Comparison of ENCODE assay signal across 19 cellular contexts in the genomic region with DNA sequence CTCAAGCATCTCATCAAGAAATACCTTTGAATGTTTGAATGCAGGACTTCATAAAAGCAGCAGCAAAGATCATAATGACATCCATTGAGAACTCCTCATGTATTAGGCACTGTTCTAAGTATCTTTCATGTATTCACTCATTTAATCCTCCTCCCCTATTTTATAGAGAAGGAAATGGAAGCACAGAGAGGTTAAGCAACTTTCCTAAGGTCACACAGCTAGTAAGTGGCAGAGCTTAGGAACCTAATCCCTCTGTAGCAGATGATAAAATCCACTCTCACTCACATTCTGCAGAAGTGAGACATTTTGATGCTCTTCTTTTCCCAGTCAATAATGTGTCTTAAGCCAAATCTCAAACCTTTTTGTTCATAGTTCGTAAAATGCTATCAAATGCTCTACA.
A peak's percentile ranks its signal among the peaks of the same experiment; 100 is the strongest.
DNase-seq lines count a peak whose midpoint lies in the region; ATAC-seq, FAIRE-seq and TF ChIP-seq lines count a peak whose summit lies in the region.
"Had no signal": no experiment of that assay in that cellular context is flagged by ENCODE, and none has a peak within 500 bp of the region (broad histone marks: within the 10 kb centered on the region; RNA-seq: fewer than 3 reads in every experiment).

No MANE protein-coding gene starts in this region.

- peaks cover 4% of the 10 kb centered on the region for H3K9me1 ChIP-seq in K562 (ENCODE audit: control insufficient read depth, insufficient read depth, low read length)

- no peak for ATAC-seq in HepG2
- no peak for ATAC-seq in right lobe of liver
- ATAC-seq in K562: no peak
- ATAC-seq: A549; CD8-positive, alpha-beta T cell had no signal

- H3K36me3 ChIP-seq in HepG2 (replicated peaks in 1 of 2; ENCODE audit: control insufficient read depth in 1 of 2, insufficient read depth in 2 of 2, low read length in 2 of 2) (no peaks in the 10 kb centered on the region), right lobe of liver (no peaks in the 10 kb centered on the region), K562 (ENCODE audit: control insufficient read depth, insufficient read depth, low read length) (no peaks in the 10 kb centered on the region)
- H3K36me3 ChIP-seq: BLaER1 treated with 17β-estradiol and CSF1 and Interleukin-3, amounts not matched to agents 10 nM and 100 nM had no signal

- in situ Hi-C loops in HepG2 (cut with HindIII; ENCODE audit: extremely low pct_ligation_motif_present, low pct_unique_long_range_greater_than_20kb) (no loop called here), K562 (cut with MboI) (no loop called here)

- H3K9me3 ChIP-seq in HepG2 (ENCODE audit: low read length) (no peaks in the 10 kb centered on the region), right lobe of liver (no peaks in the 10 kb centered on the region), K562 (replicated peaks; ENCODE audit: control insufficient read depth, insufficient read depth, low read depth, low read length) (no peaks in the 10 kb centered on the region)
- H3K9me3 ChIP-seq: A549; BLaER1 treated with 17β-estradiol and CSF1 and Interleukin-3, amounts not matched to agents 10 nM and 100 nM; Caco-2 had no signal

- CTCF ChIA-PET in HepG2 (lab: Yijun Ruan, JAX; ENCODE audit: low intra/inter-chr PET ratio, low total read pairs) (no interaction called here), K562 (lab: Yijun Ruan, JAX; ENCODE audit: low intra/inter-chr PET ratio) (no interaction called here)

- no peaks in the 10 kb centered on the region for H4K20me1 ChIP-seq in HepG2 (ENCODE audit: insufficient read depth, low read length)
- H4K20me1 ChIP-seq in K562 (replicated peaks; ENCODE audit: control insufficient read depth, insufficient read depth, low read length): no peaks in the 10 kb centered on the region
- H4K20me1 ChIP-seq: BLaER1 treated with 17β-estradiol and CSF1 and Interleukin-3, amounts not matched to agents 10 nM and 100 nM had no signal

- TF ChIP-seq EP300 in HepG2 (IDR thresholded peaks at IDR 0.05; ENCODE audit: low read depth in 2 of 2, low read length in 2 of 2) (no peak), HepG2 (CRISPR knock-in tag; IDR thresholded peaks at IDR 0.05; ENCODE audit: borderline replicate concordance) (no peak), K562 (IDR thresholded peaks at IDR 0.05; ENCODE audit: low read length) (no peak)

- intact Hi-C loops in HepG2 (cut with micrococcal nuclease; ENCODE audit: unreplicated experiment) (no loop called here), right lobe of liver (cut with DNase I) (no loop called here), K562 (cut with micrococcal nuclease) (no loop called here)

- FAIRE-seq in HepG2 (lab: Jason Lieb, UNC) (no peak), K562 (lab: Jason Lieb, UNC) (no peak)
- FAIRE-seq: A549, D721Med, G401.6, GM12891 had no signal

- TF ChIP-seq CTCF in HepG2 (CRISPR knock-in tag; IDR thresholded peaks at IDR 0.05) (no peak), right lobe of liver (IDR thresholded peaks at IDR 0.05) (no peak), K562 (IDR thresholded peaks at IDR 0.05 in 2 of 3, conservative IDR thresholded peaks at IDR 0.05 in 1 of 3; ENCODE audit: insufficient read depth in 2 of 3, low read depth in 1 of 3, low read length in 3 of 3) (no peak)

- DNase-seq in HepG2 (ENCODE audit: low spot score): no peak
- DNase-seq in right lobe of liver: no peak
- no peak for DNase-seq in K562 (ENCODE audit: extremely low read depth in 1 of 4, low spot score in 3 of 4)
- DNase-seq in activated CD8-positive, alpha-beta memory T cell treated with anti-CD3 and anti-CD28 coated beads, Interleukin-2, amount 50 U/mL, for 48 hours: no peak
- no peak for DNase-seq in NCI-H446 (lab: John Stamatoyannopoulos, UW)
- DNase-seq: AML-193; Caco-2; Calu3; CD4-positive, alpha-beta T cell; CD8-positive, alpha-beta T cell; DMS79 treated with DMSO at 0.1 percent for 48 hours; GF-D8 had no signal

- 24% methylated on average over 1 of the region's 1 CpG for WGBS in HepG2 (ENCODE audit: low lambda C conversion rate)
- WGBS in right lobe of liver (ENCODE audit: insufficient coverage, low coverage, low lambda C conversion rate, missing lambda C conversion rate): 40% methylated on average over 1 of the region's 1 CpG
- WGBS in K562 (ENCODE audit: insufficient coverage, low coverage, missing lambda C conversion rate): 13% methylated on average over 1 of the region's 1 CpG

- H3K4me3 ChIP-seq in HepG2 (replicated peaks in 1 of 3; ENCODE audit: insufficient read depth in 1 of 3, low read depth in 2 of 3, low read length in 3 of 3) (no peak overlapping the region), right lobe of liver (no peak overlapping the region), K562 (no peak overlapping the region)
- H3K4me3 ChIP-seq: A549; BLaER1 treated with 17β-estradiol and CSF1 and Interleukin-3, amounts not matched to agents 10 nM and 100 nM had no signal

- H3K9ac ChIP-seq in HepG2 (ENCODE audit: insufficient read depth, low read depth, low read length) (no peak overlapping the region), K562 (ENCODE audit: insufficient read depth in 1 of 2, low read depth in 2 of 2, low read length in 2 of 2) (no peak overlapping the region)
- H3K9ac ChIP-seq: BLaER1 treated with 17β-estradiol and CSF1 and Interleukin-3, amounts not matched to agents 10 nM and 100 nM had no signal

- H3K27me3 ChIP-seq in HepG2 (ENCODE audit: control insufficient read depth in 1 of 2, insufficient read depth in 2 of 2, low read length in 2 of 2) (peaks cover 0 to 4% of the 10 kb centered on the region in 2 experiments; a peak in 2 of 5 replicates), right lobe of liver (no peaks in the 10 kb centered on the region), K562 (ENCODE audit: control insufficient read depth in 2 of 2, insufficient read depth in 2 of 2, low read length in 2 of 2) (0 out of 5 replicates have a peak, but pooled peaks cover 2 to 3% of the 10 kb centered on the region in 2 experiments)
- H3K27me3 ChIP-seq: BLaER1 treated with 17β-estradiol and CSF1 and Interleukin-3, amounts not matched to agents 10 nM and 100 nM had no signal

- H3K27ac ChIP-seq in HepG2 (ENCODE audit: extremely low read length, insufficient read depth, low read length): no peak overlapping the region
- no peak overlapping the region for H3K27ac ChIP-seq in right lobe of liver
- H3K27ac ChIP-seq in K562 (ENCODE audit: extremely low read depth, low read depth, low read length): no peak overlapping the region
- H3K27ac ChIP-seq: 22Rv1; A549; BLaER1 treated with 17β-estradiol and CSF1 and Interleukin-3, amounts not matched to agents 10 nM and 100 nM; C4-2B had no signal

- H2AFZ ChIP-seq in HepG2 (ENCODE audit: low read length) (no peak overlapping the region), K562 (ENCODE audit: low read depth, low read length) (no peak overlapping the region)

- TF ChIP-seq POLR2A in HepG2 (IDR thresholded peaks at IDR 0.05; ENCODE audit: insufficient read depth in 1 of 2, low read depth in 2 of 2, low read length in 2 of 2) (no peak), right lobe of liver (IDR thresholded peaks at IDR 0.05) (no peak), K562 (conservative IDR thresholded peaks at IDR 0.05) (no peak)

- POLR2A ChIA-PET in HepG2 (lab: Yijun Ruan, JAX) (no interaction called here), K562 (lab: Yijun Ruan, JAX) (no interaction called here)

- no peaks in the 10 kb centered on the region for H3K79me2 ChIP-seq in HepG2 (ENCODE audit: insufficient read depth, low read length)
- no peaks in the 10 kb centered on the region for H3K79me2 ChIP-seq in K562 (ENCODE audit: control insufficient read depth, insufficient read depth, low read length)

- no peak overlapping the region for H3K4me2 ChIP-seq in HepG2 (ENCODE audit: low read depth, low read length)
- no peak overlapping the region for H3K4me2 ChIP-seq in K562 (ENCODE audit: insufficient read depth, low read length)
- H3K4me2 ChIP-seq: A549; BLaER1 treated with 17β-estradiol and CSF1 and Interleukin-3, amounts not matched to agents 10 nM and 100 nM had no signal

- no peak for TF ChIP-seq RAD21 in HepG2 (CRISPR knock-in tag; IDR thresholded peaks at IDR 0.05)
- TF ChIP-seq RAD21 in K562 (CRISPR knock-in tag; conservative IDR thresholded peaks at IDR 0.05 in 1 of 2, IDR thresholded peaks at IDR 0.05 in 1 of 2): no peak

- no TSS peak for BruUV-seq in HepG2 (replicated peaks; lab: Mats Ljungman, UMichigan)
- no TSS peak for BruUV-seq in K562 (replicated peaks; lab: Mats Ljungman, UMichigan)

- H3K4me1 ChIP-seq in HepG2 (ENCODE audit: insufficient read depth, low read length) (no peaks in the 10 kb centered on the region), right lobe of liver (no peaks in the 10 kb centered on the region), K562 (replicated peaks in 1 of 2; ENCODE audit: control insufficient read depth in 2 of 2, insufficient read depth in 2 of 2, low read length in 2 of 2) (no peaks in the 10 kb centered on the region)
- H3K4me1 ChIP-seq: A549, Caco-2 had no signal

TF ChIP-seq in HepG2, 621 proteins besides CTCF, POLR2A, EP300 and RAD21:
- TF ChIP-seq PPARG (CRISPR knock-in tag; conservative IDR thresholded peaks at IDR 0.05) (no peak), ZNF768 (CRISPR knock-in tag; IDR thresholded peaks at IDR 0.05) (peak; percentile 44; the same call in 1 of the 2 replicates)

TF ChIP-seq in K562, 482 proteins besides CTCF, POLR2A, EP300 and RAD21 (continues in another document):
- TF ChIP-seq NR2C1 (IDR thresholded peaks at IDR 0.05) (no peak), NR2C1 (tag; IDR thresholded peaks at IDR 0.05) (no peak), RBM25 (IDR thresholded peaks at IDR 0.05; ENCODE audit: low read depth, low read length, severe bottlenecking) (peak; percentile 98), ZFP36 (IDR thresholded peaks at IDR 0.05; ENCODE audit: low read depth, low read length, partially characterized antibody) (peak; percentile 86), TEAD2 (tag; IDR thresholded peaks at IDR 0.05) (no peak)
- TF ChIP-seq, protein P1, sequence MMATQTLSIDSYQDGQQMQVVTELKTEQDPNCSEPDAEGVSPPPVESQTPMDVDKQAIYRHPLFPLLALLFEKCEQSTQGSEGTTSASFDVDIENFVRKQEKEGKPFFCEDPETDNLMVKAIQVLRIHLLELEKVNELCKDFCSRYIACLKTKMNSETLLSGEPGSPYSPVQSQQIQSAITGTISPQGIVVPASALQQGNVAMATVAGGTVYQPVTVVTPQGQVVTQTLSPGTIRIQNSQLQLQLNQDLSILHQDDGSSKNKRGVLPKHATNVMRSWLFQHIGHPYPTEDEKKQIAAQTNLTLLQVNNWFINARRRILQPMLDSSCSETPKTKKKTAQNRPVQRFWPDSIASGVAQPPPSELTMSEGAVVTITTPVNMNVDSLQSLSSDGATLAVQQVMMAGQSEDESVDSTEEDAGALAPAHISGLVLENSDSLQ (IDR thresholded peaks at IDR 0.05): no peak
